7 cellular contexts compared by ENCODE assay signal in genomic region chrX:87641439-87641838, GRCh38.
A peak's percentile ranks its signal among the peaks of the same experiment; 100 is the strongest.
DNase-seq lines count a peak whose midpoint lies in the region; ATAC-seq, FAIRE-seq and TF ChIP-seq lines count a peak whose summit lies in the region.
"Not testable (repeated sequence)": the region's sequence is repeated elsewhere in the genome, so short reads cannot be mapped to it uniquely, and the experiment has no call there.

No MANE protein-coding gene starts in this region.

- H2AFZ ChIP-seq in H9 (ENCODE audit: low read length); PC-3 (ENCODE audit: low read length); K562 (ENCODE audit: low read depth, low read length): not testable (repeated sequence)

- not testable (repeated sequence) for H4K8ac ChIP-seq in H9 (replicated peaks; ENCODE audit: insufficient read length, low read depth, low read length)

- CTCF ChIA-PET in PC-3 (lab: Charles Lee); K562 (lab: Yijun Ruan, JAX; ENCODE audit: low intra/inter-chr PET ratio): not testable (repeated sequence)

- H3K4ac ChIP-seq in H9 (ENCODE audit: low read depth, low read length): not testable (repeated sequence)

- not testable (repeated sequence) for H3F3A ChIP-seq in PC-3 (ENCODE audit: low read length, unreplicated experiment)

- not testable (repeated sequence) for H3K9me2 ChIP-seq in PC-3 (replicated peaks; ENCODE audit: low read length)

- TF ChIP-seq EP300 in K562 (IDR thresholded peaks at IDR 0.05; ENCODE audit: low read length): not testable (repeated sequence)

- H3K4me2 ChIP-seq in H9 (ENCODE audit: insufficient read depth, insufficient read length, low read length); PC-3 (ENCODE audit: low read length); K562 (ENCODE audit: insufficient read depth, low read length): not testable (repeated sequence)

- H3K14ac ChIP-seq in H9 (ENCODE audit: insufficient read depth, low read length): not testable (repeated sequence)

- TF ChIP-seq CTCF in H9 (conservative IDR thresholded peaks at IDR 0.05); PC-3 (conservative IDR thresholded peaks at IDR 0.05; ENCODE audit: low read depth, low read length); K562 (IDR thresholded peaks at IDR 0.05 in 2 of 3, conservative IDR thresholded peaks at IDR 0.05 in 1 of 3; ENCODE audit: insufficient read depth in 2 of 3, low read depth in 1 of 3, low read length in 3 of 3); endodermal cell (conservative IDR thresholded peaks at IDR 0.05); testis (IDR thresholded peaks at IDR 0.05): not testable (repeated sequence)

- DNase-seq in Caki2 (ENCODE audit: low read depth): peak; percentile 30
- DNase-seq in H9; K562 (ENCODE audit: extremely low read depth in 1 of 4, low spot score in 3 of 4); endodermal cell: not testable (repeated sequence)
- DNase-seq in PC-3: peak; percentile 1
- DNase-seq in SJCRH30: peak in 1 of 2 experiments; percentile 14
- DNase-seq in testis: peak; percentile 66

- H3K27me3 ChIP-seq in H9 (ENCODE audit: insufficient read depth, low read length); PC-3 (ENCODE audit: low read length); SJCRH30; K562 (ENCODE audit: control insufficient read depth in 2 of 2, insufficient read depth in 2 of 2, low read length in 2 of 2); endodermal cell (ENCODE audit: control insufficient read depth, insufficient read depth, low read length, poor library complexity, severe bottlenecking); testis: not testable (repeated sequence)

- H3K4me3 ChIP-seq in PC-3 (ENCODE audit: low read length); SJCRH30; K562; endodermal cell (ENCODE audit: low read length); testis: not testable (repeated sequence)

- in situ Hi-C loops in Caki2 (cut with HindIII; ENCODE audit: low pct_unique_long_range_greater_than_20kb, low sequenced_read_pairs); K562 (cut with MboI): not testable (repeated sequence)

- FAIRE-seq in K562 (lab: Jason Lieb, UNC): not testable (repeated sequence)

- POLR2A ChIA-PET in PC-3 (lab: Charles Lee; ENCODE audit: unreplicated experiment): not testable (repeated sequence)
- POLR2A ChIA-PET in K562 (lab: Yijun Ruan, JAX): interaction anchor here (0.6 kb wide), 1 partner anchor 77 kb away, joined by 3 read pairs; no protein-coding TSS in a partner anchor

- H4K5ac ChIP-seq in H9 (ENCODE audit: insufficient read length, low read depth, low read length): not testable (repeated sequence)

- H3T11ph ChIP-seq in H9 (ENCODE audit: low read length): not testable (repeated sequence)

- peak overlapping the region in 2 of 3 experiments; percentile 15 to 41; a peak in 2 of 7 replicates for H3K27ac Mint-ChIP-seq in H9
- peak overlapping the region; percentile 71 for H3K27ac Mint-ChIP-seq in endodermal cell

- not testable (repeated sequence) for H3K4me1 ChIP-seq in H9 (ENCODE audit: insufficient read depth, low read length); PC-3 (ENCODE audit: insufficient read depth, low read length); K562 (replicated peaks in 1 of 2; ENCODE audit: control insufficient read depth in 2 of 2, insufficient read depth in 2 of 2, low read length in 2 of 2); endodermal cell (ENCODE audit: control insufficient read depth, insufficient read depth, low read length); testis
- H3K4me1 ChIP-seq in SJCRH30: peaks cover 18% of the 10 kb centered on the region

- H3K27ac ChIP-seq in H9 (ENCODE audit: insufficient read length, low read depth, low read length); PC-3 (ENCODE audit: low read length); K562 (ENCODE audit: extremely low read depth, low read depth, low read length); endodermal cell (ENCODE audit: low read depth, low read length); testis: not testable (repeated sequence)
- peak overlapping the region; percentile 24; the same call in 1 of the 2 replicates for H3K27ac ChIP-seq in SJCRH30

- H3K9me3 Mint-ChIP-seq in H9 (peaks cover 54 to 73% of the 10 kb centered on the region in 2 experiments), endodermal cell (peaks cover 89% of the 10 kb centered on the region)

- H3K4me3 Mint-ChIP-seq in H9, endodermal cell: not testable (repeated sequence)

- H3K9me3 ChIP-seq in H9 (ENCODE audit: control insufficient read depth, low read depth, low read length); PC-3 (ENCODE audit: low read length); SJCRH30 (replicated peaks); K562 (replicated peaks; ENCODE audit: control insufficient read depth, insufficient read depth, low read depth, low read length); endodermal cell (ENCODE audit: control insufficient read depth, low read length); testis: not testable (repeated sequence)

- H2BK20ac ChIP-seq in H9 (ENCODE audit: low read depth, low read length, poor library complexity, severe bottlenecking): not testable (repeated sequence)

- not testable (repeated sequence) for H2BK5ac ChIP-seq in H9 (ENCODE audit: insufficient read length, low read length)

- H3K23ac ChIP-seq in H9 (ENCODE audit: insufficient read length, low read depth, low read length): not testable (repeated sequence)

- H3K23me2 ChIP-seq in H9 (ENCODE audit: insufficient read length, low read depth, low read length, poor library complexity, severe bottlenecking): not testable (repeated sequence)

- not testable (repeated sequence) for H3K9me1 ChIP-seq in K562 (ENCODE audit: control insufficient read depth, insufficient read depth, low read length)

- not testable (repeated sequence) for H2AK5ac ChIP-seq in H9 (ENCODE audit: insufficient read length, low read length)

- not testable (repeated sequence) for TF ChIP-seq RAD21 in K562 (CRISPR knock-in tag; conservative IDR thresholded peaks at IDR 0.05 in 1 of 2, IDR thresholded peaks at IDR 0.05 in 1 of 2)

- H3K18ac ChIP-seq in H9 (ENCODE audit: insufficient read length, low read depth, low read length): not testable (repeated sequence)

- not testable (repeated sequence) for H4K91ac ChIP-seq in H9 (ENCODE audit: insufficient read length, low read depth, low read length)

- H3K9ac ChIP-seq in H9 (ENCODE audit: extremely low read depth, insufficient read length, low read length); PC-3 (ENCODE audit: low read length); K562 (ENCODE audit: insufficient read depth in 1 of 2, low read depth in 2 of 2, low read length in 2 of 2); endodermal cell (ENCODE audit: extremely low read depth, low read length, poor library complexity, severe bottlenecking): not testable (repeated sequence)

- peaks cover 11 to 24% of the 10 kb centered on the region in 2 experiments for H3K4me1 Mint-ChIP-seq in H9
- not testable (repeated sequence) for H3K4me1 Mint-ChIP-seq in endodermal cell

- WGBS in H9 (ENCODE audit: extremely low coverage, insufficient read length, low lambda C conversion rate): no CpG with 5 or more reads among the region's 4 CpGs
- WGBS in K562 (ENCODE audit: insufficient coverage, low coverage, missing lambda C conversion rate): 0% methylated on average over 2 of the region's 4 CpGs
- WGBS in endodermal cell (ENCODE audit: insufficient coverage in 1 of 2, insufficient read length in 1 of 2), 2 experiments: 81 to 92% methylated on average over 3 to 4 of the region's 4 CpGs
- 75 to 90% methylated on average over 3 of the region's 4 CpGs for WGBS in testis, 2 donors

- H3K79me1 ChIP-seq in H9 (ENCODE audit: insufficient read depth, low read depth, low read length, poor library complexity, severe bottlenecking): not testable (repeated sequence)

- H3K56ac ChIP-seq in H9 (ENCODE audit: insufficient read length, low read depth, low read length): not testable (repeated sequence)

- not testable (repeated sequence) for H2BK12ac ChIP-seq in H9 (ENCODE audit: insufficient read length, low read depth, low read length)

- intact Hi-C loops in PC-3 (cut with micrococcal nuclease); K562 (cut with micrococcal nuclease); testis (cut with DNase I; ENCODE audit: low total_unique reads): not testable (repeated sequence)

- not testable (repeated sequence) for H3K27me3 Mint-ChIP-seq in H9 (ENCODE audit: low read depth); endodermal cell (ENCODE audit: insufficient read depth)

- not testable (repeated sequence) for H3K36me3 ChIP-seq in PC-3 (ENCODE audit: low read depth, low read length); SJCRH30; K562 (ENCODE audit: control insufficient read depth, insufficient read depth, low read length); endodermal cell (ENCODE audit: control insufficient read depth, insufficient read depth, low read length); testis (ENCODE audit: low read depth, missing control alignments)

- H2BK15ac ChIP-seq in H9 (ENCODE audit: low read depth, low read length): not testable (repeated sequence)

- H3K79me2 ChIP-seq in H9 (ENCODE audit: insufficient read depth, low read length); PC-3 (ENCODE audit: low read length); K562 (ENCODE audit: control insufficient read depth, insufficient read depth, low read length): not testable (repeated sequence)

- not testable (repeated sequence) for H2BK120ac ChIP-seq in H9 (ENCODE audit: low read depth, low read length, poor library complexity, severe bottlenecking)

- ATAC-seq in PC-3, K562: not testable (repeated sequence)

- TF ChIP-seq POLR2A in K562 (conservative IDR thresholded peaks at IDR 0.05); testis (IDR thresholded peaks at IDR 0.05): not testable (repeated sequence)

- H4K20me1 ChIP-seq in H9 (ENCODE audit: control insufficient read depth, insufficient read depth, insufficient read length); PC-3 (ENCODE audit: low read length); K562 (replicated peaks; ENCODE audit: control insufficient read depth, insufficient read depth, low read length): not testable (repeated sequence)

- H3K36me3 Mint-ChIP-seq in H9 (ENCODE audit: insufficient read depth in 1 of 3, low read depth in 3 of 3): peaks cover 89 to 92% (median 90%) of the 10 kb centered on the region in 3 experiments
- peaks cover 87% of the 10 kb centered on the region for H3K36me3 Mint-ChIP-seq in endodermal cell (ENCODE audit: low read depth)

- not testable (repeated sequence) for BruUV-seq in PC-3 (replicated peaks; lab: Mats Ljungman, UMichigan); K562 (replicated peaks; lab: Mats Ljungman, UMichigan)
